ENCODE assay signal across 1 cellular context in genomic region chr10:103593022-103593570, GRCh38.
TF ChIP-seq lines count a peak whose summit lies in the region.

No MANE protein-coding gene starts in this region.

TF ChIP-seq in HCT116, 20 proteins besides CTCF, POLR2A, EP300 and RAD21 (continued from another document):
- TF ChIP-seq, protein P1, sequence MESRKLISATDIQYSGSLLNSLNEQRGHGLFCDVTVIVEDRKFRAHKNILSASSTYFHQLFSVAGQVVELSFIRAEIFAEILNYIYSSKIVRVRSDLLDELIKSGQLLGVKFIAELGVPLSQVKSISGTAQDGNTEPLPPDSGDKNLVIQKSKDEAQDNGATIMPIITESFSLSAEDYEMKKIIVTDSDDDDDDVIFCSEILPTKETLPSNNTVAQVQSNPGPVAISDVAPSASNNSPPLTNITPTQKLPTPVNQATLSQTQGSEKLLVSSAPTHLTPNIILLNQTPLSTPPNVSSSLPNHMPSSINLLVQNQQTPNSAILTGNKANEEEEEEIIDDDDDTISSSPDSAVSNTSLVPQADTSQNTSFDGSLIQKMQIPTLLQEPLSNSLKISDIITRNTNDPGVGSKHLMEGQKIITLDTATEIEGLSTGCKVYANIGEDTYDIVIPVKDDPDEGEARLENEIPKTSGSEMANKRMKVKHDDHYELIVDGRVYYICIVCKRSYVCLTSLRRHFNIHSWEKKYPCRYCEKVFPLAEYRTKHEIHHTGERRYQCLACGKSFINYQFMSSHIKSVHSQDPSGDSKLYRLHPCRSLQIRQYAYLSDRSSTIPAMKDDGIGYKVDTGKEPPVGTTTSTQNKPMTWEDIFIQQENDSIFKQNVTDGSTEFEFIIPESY (IDR thresholded peaks at IDR 0.05; ENCODE audit: extremely low read depth, insufficient replicate concordance, low read length): no peak
